Comparison of ENCODE assay signal across 17 cellular contexts in genomic region chr5:76626738-76627137, GRCh38. TPM values are rescaled to one million over a fixed set of nuclear protein-coding genes. Genes with fewer than 3 reads are reported as not detected.
A peak's percentile ranks its signal among the peaks of the same experiment; 100 is the strongest.
DNase-seq lines count a peak whose midpoint lies in the region; ATAC-seq lines count a peak whose summit lies in the region.
"Had no signal": no experiment of that assay in that cellular context is flagged by ENCODE, and none has a peak within 500 bp of the region (broad histone marks: within the 10 kb centered on the region; RNA-seq: fewer than 3 reads in every experiment).

No MANE protein-coding gene starts in this region.

- H3K4me1 Mint-ChIP-seq in activated CD8-positive, alpha-beta memory T cell treated with anti-CD3 and anti-CD28 coated beads, Interleukin-2, amount 10 ng/mL, durations not matched to agents 7 days and 5 days, result peaks cover 26% of the 10 kb centered on the region
- peaks cover 13% of the 10 kb centered on the region for H3K4me1 Mint-ChIP-seq in T-helper 2 cell treated with Interferon-gamma antibody and Interleukin-4, amounts not matched to agents 5 μg/mL and 100 μg/mL, for 36 hours (ENCODE audit: low read depth)
- H3K4me1 Mint-ChIP-seq in naive thymus-derived CD8-positive, alpha-beta T cell, result peaks cover 16 to 29% (median 19%) of the 10 kb centered on the region in 4 donors
- H3K4me1 Mint-ChIP-seq: memory B cell had no signal

- POLR2A ChIA-PET in naive thymus-derived CD8-positive, alpha-beta T cell (lab: Charles Lee), result no interaction called here

- ATAC-seq in activated CD8-positive, alpha-beta memory T cell treated with anti-CD3 and anti-CD28 coated beads, Interleukin-2, amount 10 ng/mL, durations not matched to agents 7 days and 5 days, result peak; percentile 68
- ATAC-seq in GM21786 (IDR thresholded peaks at IDR 0.05; ENCODE audit: unreplicated experiment) (peak; percentile 64), GM21360 (IDR thresholded peaks at IDR 0.05; ENCODE audit: unreplicated experiment) (no peak)
- no peak for ATAC-seq in naive thymus-derived CD8-positive, alpha-beta T cell

- peak; percentile 53 for DNase-seq in activated CD8-positive, alpha-beta memory T cell treated with anti-CD3 and anti-CD28 coated beads, Interleukin-2, amount 10 ng/mL, durations not matched to agents 7 days and 5 days
- no peak for DNase-seq in activated CD8-positive, alpha-beta memory T cell treated with anti-CD3 and anti-CD28 coated beads for 24 hours
- DNase-seq in T-helper 2 cell treated with Interferon-gamma antibody and Interleukin-4, amounts not matched to agents 5 μg/mL and 100 μg/mL, for 36 hours (ENCODE audit: low spot score), result no peak
- no peak for DNase-seq in naive thymus-derived CD8-positive, alpha-beta T cell
- no peak for DNase-seq in hippocampal formation (lab: John Stamatoyannopoulos, UW)
- DNase-seq in stimulated activated CD4-positive, alpha-beta T cell treated with anti-CD3 and anti-CD28 coated beads, Interleukin-12 subunit alpha, Interleukin-12 subunit beta, amount 100 ng/mL, for 4 hours, result no peak
- DNase-seq: activated CD4-positive, alpha-beta T cell treated with anti-CD3 and anti-CD28 coated beads, Interleukin-2, amount 10 ng/mL, durations not matched to agents 24 days and 14 days; glutamatergic neuron; NCI-H1048; NCI-H2081 treated with DMSO at 0.1 percent for 48 hours; NCI-H510A treated with DMSO at 0.1 percent for 48 hours; SIG-M5; stimulated activated naive CD4-positive, alpha-beta T cell treated with Interleukin-2 at 50 U/mL for 16 hours had no signal

- no peaks in the 10 kb centered on the region for H3K9me3 Mint-ChIP-seq in activated CD8-positive, alpha-beta memory T cell treated with anti-CD3 and anti-CD28 coated beads, Interleukin-2, amount 10 ng/mL, durations not matched to agents 7 days and 5 days (ENCODE audit: low read depth)
- H3K9me3 Mint-ChIP-seq in T-helper 2 cell treated with Interferon-gamma antibody and Interleukin-4, amounts not matched to agents 5 μg/mL and 100 μg/mL, for 36 hours, result no peaks in the 10 kb centered on the region
- H3K9me3 Mint-ChIP-seq in naive thymus-derived CD8-positive, alpha-beta T cell, result no peaks in the 10 kb centered on the region
- H3K9me3 Mint-ChIP-seq: activated CD4-positive, alpha-beta T cell treated with anti-CD3 and anti-CD28 coated beads, Interleukin-2, amount 10 ng/mL, durations not matched to agents 24 days and 14 days; memory B cell had no signal

- H3K27me3 Mint-ChIP-seq in activated CD8-positive, alpha-beta memory T cell treated with anti-CD3 and anti-CD28 coated beads, Interleukin-2, amount 10 ng/mL, durations not matched to agents 7 days and 5 days, result no peaks in the 10 kb centered on the region
- H3K27me3 Mint-ChIP-seq in T-helper 2 cell treated with Interferon-gamma antibody and Interleukin-4, amounts not matched to agents 5 μg/mL and 100 μg/mL, for 36 hours (ENCODE audit: low read depth), result no peaks in the 10 kb centered on the region
- H3K27me3 Mint-ChIP-seq in naive thymus-derived CD8-positive, alpha-beta T cell, result no peaks in the 10 kb centered on the region
- H3K27me3 Mint-ChIP-seq: activated CD4-positive, alpha-beta T cell treated with anti-CD3 and anti-CD28 coated beads, Interleukin-2, amount 10 ng/mL, durations not matched to agents 24 days and 14 days had no signal

- no peak overlapping the region for H3K4me3 Mint-ChIP-seq in activated CD8-positive, alpha-beta memory T cell treated with anti-CD3 and anti-CD28 coated beads, Interleukin-2, amount 10 ng/mL, durations not matched to agents 7 days and 5 days
- peak overlapping the region; percentile 21 for H3K4me3 Mint-ChIP-seq in T-helper 2 cell treated with Interferon-gamma antibody and Interleukin-4, amounts not matched to agents 5 μg/mL and 100 μg/mL, for 36 hours
- peak overlapping the region in 1 of 10 donors; percentile 34 for H3K4me3 Mint-ChIP-seq in naive thymus-derived CD8-positive, alpha-beta T cell
- H3K4me3 Mint-ChIP-seq: activated CD4-positive, alpha-beta T cell treated with anti-CD3 and anti-CD28 coated beads, Interleukin-2, amount 10 ng/mL, durations not matched to agents 24 days and 14 days; memory B cell had no signal

- H3K27ac Mint-ChIP-seq in activated CD8-positive, alpha-beta memory T cell treated with anti-CD3 and anti-CD28 coated beads, Interleukin-2, amount 10 ng/mL, durations not matched to agents 7 days and 5 days, result peak overlapping the region; percentile 66
- H3K27ac Mint-ChIP-seq in T-helper 2 cell treated with Interferon-gamma antibody and Interleukin-4, amounts not matched to agents 5 μg/mL and 100 μg/mL, for 36 hours, result peak overlapping the region; percentile 58
- peak overlapping the region in 7 of 10 donors; percentile 11 to 89 (median 78) for H3K27ac Mint-ChIP-seq in naive thymus-derived CD8-positive, alpha-beta T cell
- H3K27ac Mint-ChIP-seq: activated CD4-positive, alpha-beta T cell treated with anti-CD3 and anti-CD28 coated beads, Interleukin-2, amount 10 ng/mL, durations not matched to agents 24 days and 14 days; memory B cell had no signal

- peaks cover 48% of the 10 kb centered on the region for H3K36me3 Mint-ChIP-seq in activated CD8-positive, alpha-beta memory T cell treated with anti-CD3 and anti-CD28 coated beads, Interleukin-2, amount 10 ng/mL, durations not matched to agents 7 days and 5 days
- peaks cover 35% of the 10 kb centered on the region for H3K36me3 Mint-ChIP-seq in T-helper 2 cell treated with Interferon-gamma antibody and Interleukin-4, amounts not matched to agents 5 μg/mL and 100 μg/mL, for 36 hours (ENCODE audit: low read depth)
- peaks cover 0 to 71% (median 28%) of the 10 kb centered on the region in 3 donors for H3K36me3 Mint-ChIP-seq in naive thymus-derived CD8-positive, alpha-beta T cell
- H3K36me3 Mint-ChIP-seq: memory B cell had no signal

- CTCF ChIA-PET in activated CD8-positive, alpha-beta memory T cell treated with anti-CD3 and anti-CD28 coated beads, Interleukin-2, amount 10 ng/mL, durations not matched to agents 7 days and 5 days (lab: Charles Lee), result interaction anchor here (0.7 to 2.0 kb wide), 2 partner anchors 8 to 148 kb away, joined by 3 to 9 read pairs; no protein-coding TSS in a partner anchor

RNA-seq across cellular contexts. Expression of gene F2RL2, which starts 3.5 kb away (rescaled TPM):
- total RNA-seq in activated CD8-positive, alpha-beta memory T cell treated with anti-CD3 and anti-CD28 coated beads, Interleukin-2, amount 10 ng/mL, durations not matched to agents 7 days and 5 days, result under 1 TPM in 1 of 2 experiments, not detected in 1; 0.07 TPM
- not detected for total RNA-seq in naive thymus-derived CD8-positive, alpha-beta T cell
- polyA plus RNA-seq in naive thymus-derived CD8-positive, alpha-beta T cell, result under 1 TPM; 0.08 to 0.80 (median 0.70) TPM
- total RNA-seq: activated CD4-positive, alpha-beta T cell treated with anti-CD3 and anti-CD28 coated beads, Interleukin-2, amount 10 ng/mL, durations not matched to agents 24 days and 14 days had no signal
- polyA plus RNA-seq: neural cell had no signal

Comparison
In these comparisons a context has a peak if more than half of its experiments do, and no peak if none do; other contexts are left out.
1. ATAC-seq: peak in activated CD8-positive, alpha-beta memory T cell treated with anti-CD3 and anti-CD28 coated beads, Interleukin-2, amount 10 ng/mL, durations not matched to agents 7 days and 5 days (single experiment) and GM21786 (single experiment); none in naive thymus-derived CD8-positive, alpha-beta T cell (0 of 2) and GM21360 (single experiment).
2. Peak in every context shown above with its lines, with median percentiles within 50 percentile points of each other: H3K27ac Mint-ChIP-seq.